ENCODE assay signal across 29 cellular contexts in genomic region chr6:132811276-132811675, GRCh38. TPM values are rescaled to one million over a fixed set of nuclear protein-coding genes. Genes with fewer than 3 reads are reported as not detected.
DNase-seq lines count a peak whose midpoint lies in the region; ATAC-seq and TF ChIP-seq lines count a peak whose summit lies in the region.
"Had no signal": no experiment of that assay in that cellular context is flagged by ENCODE, and none has a peak within 500 bp of the region (broad histone marks: within the 10 kb centered on the region; RNA-seq: fewer than 3 reads in every experiment).

No MANE protein-coding gene starts in this region.

- no peak overlapping the region for H2BK5ac ChIP-seq in neuronal stem cell (ENCODE audit: low read length)

- no peak overlapping the region for H2AK5ac ChIP-seq in neuronal stem cell (ENCODE audit: low read depth, low read length)

- H3K27me3 ChIP-seq in GM23338 (ENCODE audit: insufficient read depth) (no peaks in the 10 kb centered on the region), neuronal stem cell (ENCODE audit: control insufficient read depth in 3 of 3, insufficient read depth in 3 of 3, low read depth in 1 of 3, low read length in 3 of 3) (peaks cover 0 to 3% (median 0%) of the 10 kb centered on the region in 3 experiments)
- H3K27me3 ChIP-seq: adrenal gland, MG63, neural progenitor cell, tibial artery had no signal

- peaks cover 15% of the 10 kb centered on the region for H3K36me3 ChIP-seq in GM23338 (ENCODE audit: insufficient read depth)
- H3K36me3 ChIP-seq in neuronal stem cell (replicated peaks in 1 of 2; ENCODE audit: control insufficient read depth in 2 of 2, insufficient read depth in 2 of 2, low read length in 2 of 2), result peaks cover 7 to 15% of the 10 kb centered on the region in 2 donors
- H3K36me3 ChIP-seq: neural progenitor cell had no signal

- no peak overlapping the region for H3K4me3 ChIP-seq in GM23338
- H3K4me3 ChIP-seq in fibroblast of mammary gland (ENCODE audit: control insufficient read depth, low read depth, low read length), result no peak overlapping the region
- no peak overlapping the region for H3K4me3 ChIP-seq in retinal pigment epithelial cell (ENCODE audit: low read length)
- H3K4me3 ChIP-seq in neuronal stem cell (ENCODE audit: low read length in 2 of 2), result no peak overlapping the region
- H3K4me3 ChIP-seq: MG63, neural progenitor cell, tibial artery had no signal

- H3K4me1 ChIP-seq in GM23338 (ENCODE audit: insufficient read depth), result peaks cover 18% of the 10 kb centered on the region
- H3K4me1 ChIP-seq in neuronal stem cell (ENCODE audit: control insufficient read depth in 2 of 2, insufficient read depth in 1 of 2, low read depth in 1 of 2, low read length in 2 of 2), result peaks cover 2 to 15% of the 10 kb centered on the region in 2 donors
- H3K4me1 ChIP-seq: BE2C had no signal

- no peak overlapping the region for H3K4ac ChIP-seq in neuronal stem cell (ENCODE audit: low read length)

- H3K27ac ChIP-seq in GM23338 (ENCODE audit: low read depth) (no peak overlapping the region), neuronal stem cell (replicated peaks; ENCODE audit: low read length) (no peak overlapping the region)
- H3K27ac ChIP-seq: neural progenitor cell had no signal

- no peak overlapping the region for H4K91ac ChIP-seq in neuronal stem cell (ENCODE audit: low read depth, low read length, poor library complexity)

- no CpG with 5 or more reads among the region's 3 CpGs for WGBS in neuronal stem cell (ENCODE audit: extremely low coverage in 2 of 2, insufficient read length in 2 of 2, insufficient replicate concordance in 1 of 2), 2 donors

- peaks cover 12% of the 10 kb centered on the region; the same call in 2 of the 3 replicates for H3K4me1 Mint-ChIP-seq in GM23338

- no peak for TF ChIP-seq CTCF in GM23338 (conservative IDR thresholded peaks at IDR 0.05; ENCODE audit: low read depth in 2 of 2)
- no peak for TF ChIP-seq CTCF in fibroblast of mammary gland (conservative IDR thresholded peaks at IDR 0.05; ENCODE audit: control insufficient read depth, insufficient read depth, low read depth, low read length)
- no peak for TF ChIP-seq CTCF in retinal pigment epithelial cell (conservative IDR thresholded peaks at IDR 0.05; ENCODE audit: low read depth, low read length)

- no peaks in the 10 kb centered on the region for H3K9me3 ChIP-seq in neuronal stem cell (replicated peaks in 1 of 2; ENCODE audit: control insufficient read depth in 2 of 2, insufficient read depth in 1 of 2, low read depth in 1 of 2, low read length in 2 of 2)
- H3K9me3 ChIP-seq: adrenal gland, BE2C had no signal

- peaks cover 14% of the 10 kb centered on the region for H4K20me1 ChIP-seq in GM23338 (replicated peaks; ENCODE audit: insufficient read depth)

- H3K14ac ChIP-seq in neuronal stem cell (ENCODE audit: low read length), result no peak overlapping the region

- H3K9me2 ChIP-seq in GM23338 (ENCODE audit: insufficient read depth), result no peaks in the 10 kb centered on the region

- H3K4me3 Mint-ChIP-seq in GM23338, result no peak overlapping the region
- H3K4me3 Mint-ChIP-seq: activated CD8-positive, alpha-beta T cell treated with anti-CD3 and anti-CD28 coated beads for 36 hours; HFFc6; neural progenitor cell had no signal

- ATAC-seq in GM23338, result no peak
- no peak for ATAC-seq in GM21717 (IDR thresholded peaks at IDR 0.05; ENCODE audit: unreplicated experiment)
- ATAC-seq: activated CD8-positive, alpha-beta T cell treated with anti-CD3 and anti-CD28 coated beads for 36 hours; left lobe of liver; Panc1; right cardiac atrium had no signal

- peaks cover 3% of the 10 kb centered on the region; the same call in 1 of the 3 replicates for H3K9me3 Mint-ChIP-seq in GM23338
- H3K9me3 Mint-ChIP-seq: activated CD8-positive, alpha-beta T cell treated with anti-CD3 and anti-CD28 coated beads for 36 hours; activated T-helper 1 cell treated with anti-CD3 and anti-CD28 coated beads, Interleukin-12 subunit alpha, Interleukin-12 subunit beta, Interleukin-2, Interleukin-4 antibody, amounts not matched to agents 30 ng/mL and 10 ng/mL and 1 ng/mL, durations not matched to agents 14 hours and 24 hours and 36 hours; neural progenitor cell had no signal

- peaks cover 31% of the 10 kb centered on the region for H3K27me3 Mint-ChIP-seq in GM23338 (ENCODE audit: insufficient read depth, low read depth, poor library complexity)
- H3K27me3 Mint-ChIP-seq: activated CD8-positive, alpha-beta T cell treated with anti-CD3 and anti-CD28 coated beads for 36 hours had no signal

- H3K23ac ChIP-seq in neuronal stem cell (ENCODE audit: low read depth, low read length, poor library complexity), result no peak overlapping the region

- H2BK12ac ChIP-seq in neuronal stem cell (ENCODE audit: low read length), result no peak overlapping the region

- H3K79me2 ChIP-seq in GM23338 (replicated peaks; ENCODE audit: insufficient read depth), result peaks cover 19% of the 10 kb centered on the region

- 0 out of 2 replicates have a peak overlapping the region, but pooled peaks have one; percentile 89 for H3K4me2 ChIP-seq in GM23338
- H3K4me2 ChIP-seq in neuronal stem cell (ENCODE audit: insufficient read depth, low read length, poor library complexity, severe bottlenecking), result no peak overlapping the region
- H3K4me2 ChIP-seq: neural progenitor cell had no signal

- no peak overlapping the region for H3K27ac Mint-ChIP-seq in GM23338
- H3K27ac Mint-ChIP-seq: activated CD8-positive, alpha-beta T cell treated with anti-CD3 and anti-CD28 coated beads for 36 hours; HFFc6; neural progenitor cell had no signal

- H3K79me1 ChIP-seq in neuronal stem cell (ENCODE audit: low read depth, low read length), result peaks cover 3% of the 10 kb centered on the region

- no peak for DNase-seq in GM23338 (ENCODE audit: low spot score)
- DNase-seq in RPMI7951 (ENCODE audit: low read depth), result peak; percentile 57
- peak; percentile 83 for DNase-seq in fibroblast of mammary gland (ENCODE audit: low read depth)
- peak; percentile 81 for DNase-seq in retinal pigment epithelial cell (ENCODE audit: low read depth)
- DNase-seq in C1 segment of cervical spinal cord (lab: John Stamatoyannopoulos, UW), result no peak
- no peak for DNase-seq in neuronal stem cell (ENCODE audit: low spot score)
- DNase-seq: ACHN; activated CD8-positive, alpha-beta memory T cell treated with anti-CD3 and anti-CD28 coated beads, Interleukin-2, amount 50 U/mL, for 48 hours; activated CD8-positive, alpha-beta T cell treated with anti-CD3 and anti-CD28 coated beads for 36 hours; activated naive CD4-positive, alpha-beta T cell treated with Interleukin-2 at 50 U/mL for 16 hours; BE2C; GOT3; HFFc6; mesenchymal stem cell; MG63; NCI-H2029; NCI-H2227 treated with DMSO at 0.1 percent for 48 hours; NCI-H69; right cardiac atrium; SHP77; stimulated activated CD4-positive, alpha-beta T cell treated with anti-CD3 and anti-CD28 coated beads, Interleukin-4, amount 100 ng/mL, for 1 hour; tibial artery had no signal

- no peak overlapping the region for H2BK120ac ChIP-seq in neuronal stem cell (ENCODE audit: low read depth, low read length)

- peaks cover 16% of the 10 kb centered on the region for H3F3A ChIP-seq in GM23338 (replicated peaks; ENCODE audit: low read depth)

- H3K9ac ChIP-seq in neuronal stem cell (ENCODE audit: low read depth, low read length, poor library complexity), result no peak overlapping the region
- H3K9ac ChIP-seq: neural progenitor cell had no signal

- H4K8ac ChIP-seq in neuronal stem cell (ENCODE audit: low read depth, low read length), result no peak overlapping the region

- H2AFZ ChIP-seq in GM23338 (no peak overlapping the region), neuronal stem cell (ENCODE audit: low read length) (no peak overlapping the region)
- H2AFZ ChIP-seq: neural progenitor cell had no signal

- no peak overlapping the region for H3K18ac ChIP-seq in neuronal stem cell (ENCODE audit: low read length)

- no peak overlapping the region for H2BK15ac ChIP-seq in neuronal stem cell (ENCODE audit: low read length)

- H3K36me3 Mint-ChIP-seq in GM23338 (ENCODE audit: low read depth), result peaks cover 24% of the 10 kb centered on the region

TF ChIP-seq in GM23338, 12 proteins besides CTCF, POLR2A, EP300 and RAD21 (continues in another document):
- TF ChIP-seq NANOG (IDR thresholded peaks at IDR 0.05; ENCODE audit: borderline replicate concordance), result no peak

RNA-seq across cellular contexts. Expression of gene RPS12, which starts 3.1 kb away (rescaled TPM):
- 1,103 and 1,363 TPM in 2 replicates for total RNA-seq in GM23338 (2014; rRNA removed; shearing (Covaris generic))
- polyA plus RNA-seq in GM23338 (2016; fragmentation: Nextera tagmentation; extraction: Ambion mirVana), result 1,209 and 1,220 TPM in 2 replicates
- total RNA-seq in RPMI7951 (2014; rRNA removed; shearing (Covaris generic)), result 2,174 and 2,304 TPM in 2 replicates
- polyA plus RNA-seq in neuronal stem cell (2013, experiment 1 of 2), result 2,647 TPM
- 2,677 TPM for polyA plus RNA-seq in neuronal stem cell (2013, experiment 2 of 2)

RNA-seq across cellular contexts. Expression of gene SLC18B1, which starts 12.8 kb away (rescaled TPM):
- 37.4 and 38.8 TPM in 2 replicates for total RNA-seq in GM23338 (2014; rRNA removed; shearing (Covaris generic))
- 22.0 and 26.4 TPM in 2 replicates for polyA plus RNA-seq in GM23338 (2016; fragmentation: Nextera tagmentation; extraction: Ambion mirVana)
- 14.6 and 14.9 TPM in 2 replicates for total RNA-seq in RPMI7951 (2014; rRNA removed; shearing (Covaris generic))
- polyA plus RNA-seq in neuronal stem cell (2013, experiment 1 of 2), result 5.8 TPM
- 6.6 TPM for polyA plus RNA-seq in neuronal stem cell (2013, experiment 2 of 2)

RNA-seq across cellular contexts. Expression of gene VNN2, which starts 53.6 kb away (rescaled TPM):
- total RNA-seq in GM23338 (2014; rRNA removed; shearing (Covaris generic)), result not detected in 2 replicates
- not detected in 2 replicates for polyA plus RNA-seq in GM23338 (2016; fragmentation: Nextera tagmentation; extraction: Ambion mirVana)
- 0.12 and 0.29 TPM in 2 replicates for total RNA-seq in RPMI7951 (2014; rRNA removed; shearing (Covaris generic))
- not detected for polyA plus RNA-seq in neuronal stem cell (2013, experiment 1 of 2)
- polyA plus RNA-seq in neuronal stem cell (2013, experiment 2 of 2), result not detected
- total RNA-seq: endothelial cell of umbilical vein, HFFc6 had no signal
- polyA plus RNA-seq: endothelial cell of umbilical vein had no signal

Comparison
In these comparisons a context has a peak if more than half of its experiments do, and no peak if none do; other contexts are left out.
1. DNase-seq: peak in RPMI7951 (single experiment), fibroblast of mammary gland (single experiment) and retinal pigment epithelial cell (single experiment); none in GM23338 (single experiment), C1 segment of cervical spinal cord (0 of 14) and neuronal stem cell (single experiment).